Comparison of ENCODE assay signal across 12 cellular contexts in genomic region chr4:154349829-154350228, GRCh38.
DNase-seq lines count a peak whose midpoint lies in the region; ATAC-seq and TF ChIP-seq lines count a peak whose summit lies in the region.
"Had no signal": no experiment of that assay in that cellular context is flagged by ENCODE, and none has a peak within 500 bp of the region (broad histone marks: within the 10 kb centered on the region; RNA-seq: fewer than 3 reads in every experiment).

No MANE protein-coding gene starts in this region.

- H3K9me3 ChIP-seq in OCI-LY7 (ENCODE audit: low read length): no peaks in the 10 kb centered on the region
- H3K9me3 ChIP-seq: SJSA1 had no signal

- no peak overlapping the region for H3K4me3 ChIP-seq in OCI-LY7 (ENCODE audit: low read depth, low read length, poor library complexity, severe bottlenecking)
- H3K4me3 ChIP-seq: SJSA1 had no signal

- CTCF ChIA-PET in OCI-LY7 (lab: Charles Lee; ENCODE audit: unreplicated experiment): no interaction called here

- H3K27ac ChIP-seq in OCI-LY7 (ENCODE audit: low read depth, low read length, poor library complexity, severe bottlenecking) (no peak overlapping the region), substantia nigra (ENCODE audit: low read depth, low read length, poor library complexity, severe bottlenecking) (no peak overlapping the region)
- H3K27ac ChIP-seq: SJSA1 had no signal

- DNase-seq in AG08395 (ENCODE audit: low spot score) (peak; percentile 23), GM20000 (ENCODE audit: low spot score) (peak; percentile 7), OCI-LY7 (ENCODE audit: low spot score) (peak; percentile 3), glomerular visceral epithelial cell (ENCODE audit: extremely low spot score) (peak; percentile 18), substantia nigra (lab: John Stamatoyannopoulos, UW) (no peak), NCI-H774 (lab: John Stamatoyannopoulos, UW) (no peak), GM19240 (ENCODE audit: insufficient read length, low spot score) (no peak)
- DNase-seq: activated naive CD4-positive, alpha-beta T cell treated with anti-CD3 and anti-CD28 coated beads, Interleukin-2, amount 50 U/mL, for 16 hours; GDM1; stimulated activated CD4-positive, alpha-beta T cell treated with anti-CD3 and anti-CD28 coated beads, Interleukin-2, amount 100 ng/mL, for 48 hours had no signal

- H3K79me2 ChIP-seq in OCI-LY7 (ENCODE audit: insufficient read depth, low read depth, low read length): no peaks in the 10 kb centered on the region

- POLR2A ChIA-PET in OCI-LY7 (lab: Charles Lee): no interaction called here

- TF ChIP-seq CTCF in GM20000 (IDR thresholded peaks at IDR 0.05; ENCODE audit: extremely low read depth, missing control alignments): peak; percentile 25
- peak; percentile 72 for TF ChIP-seq CTCF in OCI-LY7 (conservative IDR thresholded peaks at IDR 0.05; ENCODE audit: low read length)

- no peaks in the 10 kb centered on the region for H3K36me3 ChIP-seq in OCI-LY7 (ENCODE audit: insufficient read depth, low read length)
- H3K36me3 ChIP-seq: SJSA1 had no signal

- BruUV-seq in OCI-LY7 (replicated peaks; lab: Mats Ljungman, UMichigan): no TSS peak

- H2AFZ ChIP-seq in OCI-LY7 (ENCODE audit: low read length): no peak overlapping the region

- H3K4me1 ChIP-seq in OCI-LY7 (ENCODE audit: insufficient read depth, low read length, poor library complexity, severe bottlenecking): no peaks in the 10 kb centered on the region
- H3K4me1 ChIP-seq: SJSA1 had no signal

- H3K4me2 ChIP-seq in OCI-LY7 (ENCODE audit: low read length): no peak overlapping the region

- no peaks in the 10 kb centered on the region for H3K9me2 ChIP-seq in OCI-LY7 (ENCODE audit: insufficient read depth, low read length)

- H4K20me1 ChIP-seq in OCI-LY7 (ENCODE audit: insufficient read depth, low read length): no peaks in the 10 kb centered on the region

- no peak for ATAC-seq in GM18498 (IDR thresholded peaks at IDR 0.05; ENCODE audit: unreplicated experiment)

- intact Hi-C loops in OCI-LY7 (cut with micrococcal nuclease; ENCODE audit: unreplicated experiment): no loop called here

Comparison
In these comparisons a context has a peak if more than half of its experiments do, and no peak if none do; other contexts are left out.
1. DNase-seq: peak in AG08395 (single experiment), GM20000 (single experiment), OCI-LY7 (single experiment) and glomerular visceral epithelial cell (single experiment); none in substantia nigra (0 of 49), NCI-H774 (single experiment) and GM19240 (single experiment).